ENCODE assay signal across 19 cellular contexts in the genomic region with DNA sequence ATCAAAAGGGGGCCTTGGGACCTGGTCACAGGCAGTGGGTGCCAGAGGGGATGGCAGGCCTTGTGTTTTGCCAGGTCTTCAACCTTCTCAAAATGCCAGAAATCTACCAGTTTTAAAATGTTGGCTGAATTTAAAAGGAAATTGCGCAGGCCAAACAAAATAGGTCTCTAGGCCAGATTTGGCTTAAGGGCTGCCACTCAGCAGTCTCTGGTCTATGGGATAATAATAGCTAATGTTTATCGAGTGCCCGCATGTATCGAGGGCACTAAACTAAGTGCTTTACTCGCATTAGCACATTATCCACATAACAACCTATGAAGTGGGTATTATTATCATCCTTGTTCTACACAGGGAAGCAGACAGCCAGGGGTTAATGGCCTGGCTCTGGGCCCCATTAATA.
"Had no signal": no experiment of that assay in that cellular context is flagged by ENCODE, and none has a peak within 500 bp of the region (broad histone marks: within the 10 kb centered on the region; RNA-seq: fewer than 3 reads in every experiment).

No MANE protein-coding gene starts in this region.

- H3K4me3 Mint-ChIP-seq: activated naive CD8-positive, alpha-beta T cell treated with anti-CD3 and anti-CD28 coated beads, Interleukin-2, amount 10 ng/mL, durations not matched to agents 7 days and 5 days; mesothelial cell of epicardium; naive thymus-derived CD8-positive, alpha-beta T cell; stimulated activated naive CD8-positive, alpha-beta T cell treated with anti-CD3 and anti-CD28 coated beads, Interleukin-15, Interleukin-2, amounts not matched to agents 100 ng/mL and 50 ng/mL, for 24 hours had no signal

- H3K4me1 ChIP-seq: foreskin keratinocyte had no signal

- DNase-seq: activated CD8-positive, alpha-beta memory T cell treated with anti-CD3 and anti-CD28 coated beads, Interleukin-2, amount 50 U/mL, for 48 hours; activated naive CD4-positive, alpha-beta T cell treated with Interleukin-2 at 50 U/mL for 16 hours; activated naive CD8-positive, alpha-beta T cell treated with anti-CD3 and anti-CD28 coated beads, Interleukin-2, amount 10 ng/mL, durations not matched to agents 7 days and 5 days; activated T-cell treated with anti-CD3 and anti-CD28 coated beads, Interleukin-2, amount 50 U/mL, for 48 hours; amniotic stem cell; left ventricle myocardium inferior; mammary epithelial cell; naive thymus-derived CD8-positive, alpha-beta T cell; ovary; stimulated activated CD4-positive, alpha-beta T cell treated with anti-CD3 and anti-CD28 coated beads, Interleukin-12 subunit alpha, Interleukin-12 subunit beta, amount 100 ng/mL, for 4 hours; stimulated activated CD4-positive, alpha-beta T cell treated with anti-CD3 and anti-CD28 coated beads, Interleukin-4, amount 100 ng/mL, for 4 hours; substantia nigra; T-helper 1 cell had no signal

- H3K36me3 ChIP-seq: left ventricle myocardium inferior, ovary, prostate gland, right atrium auricular region, tibial nerve had no signal

- ATAC-seq: naive thymus-derived CD8-positive, alpha-beta T cell had no signal

- H3K27me3 Mint-ChIP-seq: activated naive CD8-positive, alpha-beta T cell treated with anti-CD3 and anti-CD28 coated beads, Interleukin-2, amount 10 ng/mL, durations not matched to agents 7 days and 5 days; naive thymus-derived CD8-positive, alpha-beta T cell; stimulated activated naive CD8-positive, alpha-beta T cell treated with anti-CD3 and anti-CD28 coated beads, Interleukin-15, Interleukin-2, amounts not matched to agents 100 ng/mL and 50 ng/mL, for 24 hours had no signal

- H3K9me3 ChIP-seq: left ventricle myocardium inferior, ovary, prostate gland, right atrium auricular region, tibial nerve had no signal

- H3K27me3 ChIP-seq: foreskin keratinocyte, ovary, right atrium auricular region, tibial nerve had no signal

- H3K27ac ChIP-seq: foreskin keratinocyte, left ventricle myocardium inferior, ovary, prostate gland, right atrium auricular region, tibial nerve had no signal

- H3K27ac Mint-ChIP-seq: activated naive CD8-positive, alpha-beta T cell treated with anti-CD3 and anti-CD28 coated beads, Interleukin-2, amount 10 ng/mL, durations not matched to agents 7 days and 5 days; mesothelial cell of epicardium; stimulated activated naive CD8-positive, alpha-beta T cell treated with anti-CD3 and anti-CD28 coated beads, Interleukin-15, Interleukin-2, amounts not matched to agents 100 ng/mL and 50 ng/mL, for 24 hours had no signal

- H3K4me3 ChIP-seq: left ventricle myocardium inferior, ovary, prostate gland, right atrium auricular region, tibial nerve had no signal

- H3K9me3 Mint-ChIP-seq: activated naive CD8-positive, alpha-beta T cell treated with anti-CD3 and anti-CD28 coated beads, Interleukin-2, amount 10 ng/mL, durations not matched to agents 7 days and 5 days; mesothelial cell of epicardium; naive thymus-derived CD8-positive, alpha-beta T cell; stimulated activated naive CD8-positive, alpha-beta T cell treated with anti-CD3 and anti-CD28 coated beads, Interleukin-15, Interleukin-2, amounts not matched to agents 100 ng/mL and 50 ng/mL, for 24 hours had no signal
